ENCODE assay signal across 33 cellular contexts in the genomic region with DNA sequence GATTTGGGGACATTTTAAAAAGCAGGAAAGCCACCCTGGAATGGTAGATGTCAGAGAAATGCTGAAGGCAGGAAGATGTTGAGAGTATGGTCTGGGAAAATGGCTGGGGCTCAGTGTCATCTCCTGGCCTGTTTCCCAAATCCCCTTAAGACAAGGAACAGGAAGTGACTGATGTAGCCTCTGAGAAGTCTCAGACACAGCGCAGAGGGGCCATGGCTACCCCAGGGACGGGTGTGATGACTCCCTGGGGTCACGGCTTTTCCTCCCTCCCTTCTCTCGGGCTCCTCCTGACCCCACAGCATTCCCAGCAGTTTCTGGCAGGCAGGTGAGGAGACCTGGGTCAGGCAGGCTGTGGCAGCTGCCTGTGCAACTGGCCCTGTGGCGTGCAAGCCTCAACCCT. TPM values are rescaled to one million over a fixed set of nuclear protein-coding genes. Genes with fewer than 3 reads are reported as not detected.
DNase-seq lines count a peak whose midpoint lies in the region; ATAC-seq, FAIRE-seq and TF ChIP-seq lines count a peak whose summit lies in the region.
"Had no signal": no experiment of that assay in that cellular context is flagged by ENCODE, and none has a peak within 500 bp of the region (broad histone marks: within the 10 kb centered on the region; RNA-seq: fewer than 3 reads in every experiment).

No MANE protein-coding gene starts in this region.

- H3K36me3 Mint-ChIP-seq in WTC11 (no peaks in the 10 kb centered on the region), neural progenitor cell (no peaks in the 10 kb centered on the region)
- H3K36me3 Mint-ChIP-seq: activated CD4-positive, alpha-beta memory T cell treated with anti-CD3 and anti-CD28 coated beads for 36 hours; activated naive CD4-positive, alpha-beta T cell treated with anti-CD3 and anti-CD28 coated beads, Interleukin-2, amount 50 U/mL, for 72 hours had no signal

- TF ChIP-seq CTCF in A549 (IDR thresholded peaks at IDR 0.05) (no peak), WTC11 (IDR thresholded peaks at IDR 0.05) (no peak), neural progenitor cell (IDR thresholded peaks at IDR 0.05) (no peak)

- H3K4me2 ChIP-seq in A549, result no peak overlapping the region
- no peak overlapping the region for H3K4me2 ChIP-seq in neural progenitor cell

- H3K27me3 Mint-ChIP-seq in WTC11 (ENCODE audit: low read depth), result no peaks in the 10 kb centered on the region
- peaks cover 6% of the 10 kb centered on the region for H3K27me3 Mint-ChIP-seq in neural progenitor cell (ENCODE audit: insufficient read depth, low read depth)
- H3K27me3 Mint-ChIP-seq: activated CD4-positive, alpha-beta memory T cell treated with anti-CD3 and anti-CD28 coated beads for 36 hours; activated T-helper 17 cell treated with anti-CD3 and anti-CD28 coated beads, Interleukin-2, amount 50 U/mL, for 72 hours; dendritic cell treated with granulocyte-macrophage colony-stimulating factor and Interleukin-4, amounts not matched to agents 40 ng/mL and 50 ng/mL, for 4 days had no signal

- H3K27ac Mint-ChIP-seq in WTC11 (peak overlapping the region; percentile 45; the same call in 1 of the 2 replicates), neural progenitor cell (no peak overlapping the region)
- H3K27ac Mint-ChIP-seq: activated CD4-positive, alpha-beta memory T cell treated with anti-CD3 and anti-CD28 coated beads for 36 hours; activated naive CD4-positive, alpha-beta T cell treated with anti-CD3 and anti-CD28 coated beads, Interleukin-2, amount 50 U/mL, for 72 hours; activated T-helper 17 cell treated with anti-CD3 and anti-CD28 coated beads, Interleukin-2, amount 50 U/mL, for 72 hours; dendritic cell treated with granulocyte-macrophage colony-stimulating factor and Interleukin-4, amounts not matched to agents 40 ng/mL and 50 ng/mL, for 4 days; naive thymus-derived CD8-positive, alpha-beta T cell; stimulated activated memory B cell treated with anti-CD40 and anti-IgM and Interleukin-4, amounts not matched to agents 10 μg/mL and 1 μg/mL and 100 μg/mL, for 72 hours; T-helper 2 cell treated with Interferon-gamma antibody and Interleukin-4, amounts not matched to agents 5 μg/mL and 100 μg/mL, for 36 hours had no signal

- H2AFZ ChIP-seq in neural progenitor cell (replicated peaks), result no peak overlapping the region

- TF ChIP-seq POLR2A in A549 (IDR thresholded peaks at IDR 0.05; ENCODE audit: low read length), result no peak

- CTCF ChIA-PET in A549 (lab: Yijun Ruan, JAX), result interaction anchor here (1.2 to 19.0 kb wide), 3 partner anchors 8 to 171 kb away, joined by 4 to 550 read pairs (median 267); no protein-coding TSS in a partner anchor
- CTCF ChIA-PET in WTC11 (lab: Charles Lee), result interaction anchor here (0.5 to 0.6 kb wide), 3 partner anchors 19 to 84 kb away, joined by 3 to 7 read pairs (median 3); no protein-coding TSS in a partner anchor

- 67% methylated on average over 5 of the region's 5 CpGs for WGBS in A549 (ENCODE audit: missing lambda C conversion rate)

- peak overlapping the region; percentile 48 to 76; a peak in 5 of 6 replicates for H3K27ac ChIP-seq in A549
- H3K27ac ChIP-seq in neural progenitor cell, result no peak overlapping the region
- H3K27ac ChIP-seq: heart right ventricle, left lung, pancreas, RWPE1, SK-N-MC, spleen, suprapubic skin had no signal

- H3K9me3 Mint-ChIP-seq in WTC11 (no peaks in the 10 kb centered on the region), neural progenitor cell (no peaks in the 10 kb centered on the region)
- H3K9me3 Mint-ChIP-seq: activated CD4-positive, alpha-beta memory T cell treated with anti-CD3 and anti-CD28 coated beads for 36 hours; activated naive CD4-positive, alpha-beta T cell treated with anti-CD3 and anti-CD28 coated beads, Interleukin-2, amount 50 U/mL, for 72 hours; activated T-helper 17 cell treated with anti-CD3 and anti-CD28 coated beads, Interleukin-2, amount 50 U/mL, for 72 hours; dendritic cell treated with granulocyte-macrophage colony-stimulating factor and Interleukin-4, amounts not matched to agents 40 ng/mL and 50 ng/mL, for 4 days; naive thymus-derived CD8-positive, alpha-beta T cell; stimulated activated memory B cell treated with anti-CD40 and anti-IgM and Interleukin-4, amounts not matched to agents 10 μg/mL and 1 μg/mL and 100 μg/mL, for 72 hours; T-helper 2 cell treated with Interferon-gamma antibody and Interleukin-4, amounts not matched to agents 5 μg/mL and 100 μg/mL, for 36 hours had no signal

- TF ChIP-seq RAD21 in A549 (conservative IDR thresholded peaks at IDR 0.05 in 1 of 2, IDR thresholded peaks at IDR 0.05 in 1 of 2), result no peak

- DNase-seq in A549 (ENCODE audit: low read depth in 1 of 2, low spot score in 1 of 2) (no peak), ELR (ENCODE audit: low read depth) (peak; percentile 68), WTC11 (ENCODE audit: low spot score) (no peak), iris pigment epithelial cell (ENCODE audit: low read depth) (peak; percentile 12), neural progenitor cell (ENCODE audit: low spot score) (no peak)
- DNase-seq: activated CD4-positive, alpha-beta memory T cell treated with anti-CD3 and anti-CD28 coated beads for 36 hours; activated CD8-positive, alpha-beta memory T cell treated with anti-CD3 and anti-CD28 coated beads, Interleukin-2, amount 50 U/mL, for 48 hours; anterior cingulate cortex; caudate nucleus; heart right ventricle; left lung; naive thymus-derived CD8-positive, alpha-beta T cell; NCI-H1048; NCI-H1694 treated with DMSO at 0.1 percent for 48 hours; NCI-H2171 treated with DMSO at 0.1 percent for 48 hours; NCI-H526; pancreas; spleen; stimulated activated CD4-positive, alpha-beta T cell treated with anti-CD3 and anti-CD28 coated beads, Interleukin-4, amount 100 ng/mL, for 1 hour had no signal

- POLR2A ChIA-PET in A549 (lab: Yijun Ruan, JAX) (no interaction called here), WTC11 (lab: Charles Lee) (interaction anchor here (0.7 kb wide), 2 partner anchors 30 to 75 kb away, joined by 5 to 7 read pairs; no protein-coding TSS in a partner anchor)

- H3F3A ChIP-seq in neural progenitor cell (ENCODE audit: low read depth), result peaks cover 10% of the 10 kb centered on the region

- no peaks in the 10 kb centered on the region for H3K36me3 ChIP-seq in neural progenitor cell
- H3K36me3 ChIP-seq: heart right ventricle, pancreas, spleen, suprapubic skin had no signal

- H3K4me1 ChIP-seq in A549 (peaks cover 31% of the 10 kb centered on the region), neural progenitor cell (peaks cover 9% of the 10 kb centered on the region)
- H3K4me1 ChIP-seq: heart right ventricle, left lung, pancreas, suprapubic skin had no signal

- H3K9me3 ChIP-seq in A549 (no peaks in the 10 kb centered on the region), neural progenitor cell (ENCODE audit: low read depth) (no peaks in the 10 kb centered on the region)
- H3K9me3 ChIP-seq: heart right ventricle, left lung, pancreas, spleen, suprapubic skin had no signal

- H3K9ac ChIP-seq in neural progenitor cell, result no peak overlapping the region

- no peaks in the 10 kb centered on the region for H4K20me1 ChIP-seq in neural progenitor cell (ENCODE audit: low read depth)

- no peaks in the 10 kb centered on the region for H3K79me2 ChIP-seq in neural progenitor cell (ENCODE audit: low read depth)

- H3K4me3 ChIP-seq in A549 (no peak overlapping the region), neural progenitor cell (no peak overlapping the region)
- H3K4me3 ChIP-seq: heart right ventricle, left lung, pancreas, SK-N-MC, spleen, suprapubic skin had no signal

- TF ChIP-seq EP300 in A549 (IDR thresholded peaks at IDR 0.05), result no peak

- no peak for ATAC-seq in A549
- ATAC-seq in WTC11, result no peak; the same call in 1 of the 2 replicates
- ATAC-seq in HG02970 (IDR thresholded peaks at IDR 0.05; ENCODE audit: low FRiP score, unreplicated experiment), result no peak
- no peak for ATAC-seq in HG03039 (IDR thresholded peaks at IDR 0.05; ENCODE audit: unreplicated experiment)
- ATAC-seq in HG03135 (IDR thresholded peaks at IDR 0.05; ENCODE audit: unreplicated experiment), result no peak
- ATAC-seq: activated naive CD4-positive, alpha-beta T cell treated with anti-CD3 and anti-CD28 coated beads, Interleukin-2, amount 50 U/mL, for 72 hours; activated T-helper 17 cell treated with anti-CD3 and anti-CD28 coated beads, Interleukin-2, amount 50 U/mL, for 72 hours; left lung; naive thymus-derived CD8-positive, alpha-beta T cell; pancreas; stimulated activated memory B cell treated with anti-CD40 and anti-IgM and Interleukin-4, amounts not matched to agents 10 μg/mL and 1 μg/mL and 100 μg/mL, for 72 hours had no signal

- no peak overlapping the region for H3K4me3 Mint-ChIP-seq in WTC11
- no peak overlapping the region for H3K4me3 Mint-ChIP-seq in neural progenitor cell
- H3K4me3 Mint-ChIP-seq: activated CD4-positive, alpha-beta memory T cell treated with anti-CD3 and anti-CD28 coated beads for 36 hours; activated T-helper 17 cell treated with anti-CD3 and anti-CD28 coated beads, Interleukin-2, amount 50 U/mL, for 72 hours; dendritic cell treated with granulocyte-macrophage colony-stimulating factor and Interleukin-4, amounts not matched to agents 40 ng/mL and 50 ng/mL, for 4 days; naive thymus-derived CD8-positive, alpha-beta T cell; stimulated activated memory B cell treated with anti-CD40 and anti-IgM and Interleukin-4, amounts not matched to agents 10 μg/mL and 1 μg/mL and 100 μg/mL, for 72 hours; T-helper 2 cell treated with Interferon-gamma antibody and Interleukin-4, amounts not matched to agents 5 μg/mL and 100 μg/mL, for 36 hours had no signal

- no peaks in the 10 kb centered on the region for H3K27me3 ChIP-seq in neural progenitor cell
- H3K27me3 ChIP-seq: heart right ventricle, pancreas, suprapubic skin had no signal

- peaks cover 13% of the 10 kb centered on the region for H3K4me1 Mint-ChIP-seq in WTC11
- peaks cover 7% of the 10 kb centered on the region for H3K4me1 Mint-ChIP-seq in neural progenitor cell

- no peak for FAIRE-seq in A549 (lab: Jason Lieb, UNC)
- FAIRE-seq: endothelial cell of umbilical vein, GM19239, pancreas, urothelium cell line had no signal

TF ChIP-seq in A549, 52 proteins besides CTCF, POLR2A, EP300 and RAD21:
- no peak for TF ChIP-seq ZC3H11A (IDR thresholded peaks at IDR 0.05)
TF ChIP-seq in A549: peak in this region for 0.

TF ChIP-seq in WTC11, 78 proteins besides CTCF, POLR2A, EP300 and RAD21 (continues in another document):
- TF ChIP-seq KAT7 (CRISPR knock-in tag; IDR thresholded peaks at IDR 0.05; ENCODE audit: borderline replicate concordance) (no peak), EMX1 (CRISPR knock-in tag; IDR thresholded peaks at IDR 0.05) (no peak)

RNA-seq across cellular contexts. Expression of gene RAP1GAP2, which starts 45.4 kb away (rescaled TPM):
- polyA plus RNA-seq in A549 (2011; rRNA removed) (20.8 and 26.0 TPM in 2 replicates), A549 (2017; fragmentation: RNase III; extraction: RNeasy Plus Mini Kit Qiagen cat#74134 plus additional on column Dnase treatment) (7.0 to 10.4 TPM (median 8.3 TPM) in 3 replicates)
- 11.1 and 14.6 TPM in 2 replicates for polyA plus RNA-seq in A549 (2012; cell fraction: cytosol; rRNA removed)
- polyA plus RNA-seq in A549 (2012; cell fraction: nucleus; rRNA removed), result 48.9 and 50.0 TPM in 2 replicates
- 25.0 and 25.4 TPM in 2 replicates for polyA minus RNA-seq in A549 (2011; rRNA and poly(A)+ RNA removed)
- total RNA-seq in WTC11 (2021) (64.5 to 72.8 TPM (median 65.4 TPM) in 3 replicates), neural progenitor cell (ENCODE audit: low replicate concordance) (3.8 and 4.1 TPM in 2 replicates)

Comparison
In these comparisons a context has a peak if more than half of its experiments do, and no peak if none do; other contexts are left out.
1. DNase-seq: peak in ELR (single experiment) and iris pigment epithelial cell (single experiment); none in A549 (0 of 2), WTC11 (single experiment) and neural progenitor cell (single experiment).
2. RNA of gene RAP1GAP2, which starts 45.4 kb away (total RNA-seq): 64.5 to 72.8 TPM in WTC11; 3.8 to 4.1 TPM in neural progenitor cell; every median in the first group is over 10 times any median in the second.